ENCODE assay signal across 14 cellular contexts in genomic region chr5:78003914-78004313, GRCh38.
DNase-seq lines count a peak whose midpoint lies in the region; ATAC-seq and TF ChIP-seq lines count a peak whose summit lies in the region.
"Had no signal": no experiment of that assay in that cellular context is flagged by ENCODE, and none has a peak within 500 bp of the region (broad histone marks: within the 10 kb centered on the region; RNA-seq: fewer than 3 reads in every experiment).

No MANE protein-coding gene starts in this region.

- H3K36me3 Mint-ChIP-seq in neural progenitor cell: peaks cover 11% of the 10 kb centered on the region
- peaks cover 11% of the 10 kb centered on the region for H3K36me3 Mint-ChIP-seq in activated naive CD4-positive, alpha-beta T cell treated with anti-CD3 and anti-CD28 coated beads for 36 hours (ENCODE audit: low read depth)

- intact Hi-C loops in activated naive CD4-positive, alpha-beta T cell treated with anti-CD3 and anti-CD28 coated beads for 36 hours (cut with micrococcal nuclease): no loop called here

- peaks cover 5% of the 10 kb centered on the region for H3K27me3 Mint-ChIP-seq in neural progenitor cell (ENCODE audit: insufficient read depth, low read depth)
- no peaks in the 10 kb centered on the region for H3K27me3 Mint-ChIP-seq in activated naive CD4-positive, alpha-beta T cell treated with anti-CD3 and anti-CD28 coated beads for 36 hours (ENCODE audit: low read depth)

- H3K27me3 ChIP-seq in neural progenitor cell: no peaks in the 10 kb centered on the region
- H3K27me3 ChIP-seq: body of pancreas, foreskin keratinocyte, thyroid gland had no signal

- peaks cover 48% of the 10 kb centered on the region for H3K4me1 Mint-ChIP-seq in neural progenitor cell
- H3K4me1 Mint-ChIP-seq in activated naive CD4-positive, alpha-beta T cell treated with anti-CD3 and anti-CD28 coated beads for 36 hours (ENCODE audit: low read depth): no peaks in the 10 kb centered on the region

- H3K4me3 ChIP-seq in neural progenitor cell: peak overlapping the region; percentile 25
- H3K4me3 ChIP-seq: body of pancreas, thyroid gland had no signal

- H3K27ac Mint-ChIP-seq in neural progenitor cell: peak overlapping the region; percentile 4
- H3K27ac Mint-ChIP-seq in activated naive CD4-positive, alpha-beta T cell treated with anti-CD3 and anti-CD28 coated beads for 36 hours: no peak overlapping the region
- H3K27ac Mint-ChIP-seq: activated CD8-positive, alpha-beta T cell treated with anti-CD3 and anti-CD28 coated beads, Interleukin-2, amount 10 ng/mL, durations not matched to agents 7 days and 5 days had no signal

- no peak for ATAC-seq in GM21423 (IDR thresholded peaks at IDR 0.05; ENCODE audit: unreplicated experiment)
- ATAC-seq: activated CD8-positive, alpha-beta T cell treated with anti-CD3 and anti-CD28 coated beads, Interleukin-2, amount 10 ng/mL, durations not matched to agents 7 days and 5 days; body of pancreas; foreskin keratinocyte had no signal

- peaks cover 38% of the 10 kb centered on the region for H4K20me1 ChIP-seq in neural progenitor cell (ENCODE audit: low read depth)

- peak overlapping the region; percentile 65 for H3K4me2 ChIP-seq in neural progenitor cell

- H3K4me1 ChIP-seq in neural progenitor cell: peaks cover 73% of the 10 kb centered on the region
- H3K4me1 ChIP-seq: foreskin keratinocyte, parathyroid adenoma, thyroid gland had no signal

- no peak overlapping the region for H2AFZ ChIP-seq in neural progenitor cell (replicated peaks)
- H2AFZ ChIP-seq: parathyroid adenoma had no signal

- peak overlapping the region; percentile 46 for H3K4me3 Mint-ChIP-seq in neural progenitor cell
- no peak overlapping the region for H3K4me3 Mint-ChIP-seq in activated naive CD4-positive, alpha-beta T cell treated with anti-CD3 and anti-CD28 coated beads for 36 hours
- H3K4me3 Mint-ChIP-seq: activated CD8-positive, alpha-beta T cell treated with anti-CD3 and anti-CD28 coated beads, Interleukin-2, amount 10 ng/mL, durations not matched to agents 7 days and 5 days had no signal

- no peaks in the 10 kb centered on the region for H3K36me3 ChIP-seq in neural progenitor cell

- H3K9me3 ChIP-seq in neural progenitor cell (ENCODE audit: low read depth): no peaks in the 10 kb centered on the region
- H3K9me3 ChIP-seq: body of pancreas, thyroid gland had no signal

- peaks cover 3% of the 10 kb centered on the region for H3K9me3 Mint-ChIP-seq in neural progenitor cell
- no peaks in the 10 kb centered on the region for H3K9me3 Mint-ChIP-seq in activated naive CD4-positive, alpha-beta T cell treated with anti-CD3 and anti-CD28 coated beads for 36 hours

- peak overlapping the region; percentile 8 for H3K27ac ChIP-seq in neural progenitor cell
- H3K27ac ChIP-seq: body of pancreas, foreskin keratinocyte, parathyroid adenoma, thyroid gland had no signal

- TF ChIP-seq CTCF in neural progenitor cell (IDR thresholded peaks at IDR 0.05): no peak

- H3F3A ChIP-seq in neural progenitor cell (ENCODE audit: low read depth): peaks cover 57% of the 10 kb centered on the region

- H3K9ac ChIP-seq in neural progenitor cell: no peak overlapping the region
- H3K9ac ChIP-seq: parathyroid adenoma had no signal

- DNase-seq in DMS53 (lab: John Stamatoyannopoulos, UW) (peak; percentile 13), DMS53 treated with DMSO at 0.1 percent for 48 hours (lab: John Stamatoyannopoulos, UW; ENCODE audit: unreplicated experiment) (no peak), NCI-H146 treated with DMSO at 0.1 percent for 48 hours (lab: John Stamatoyannopoulos, UW; ENCODE audit: unreplicated experiment) (peak; percentile 19), SHP77 treated with DMSO at 0.1 percent for 48 hours (lab: John Stamatoyannopoulos, UW) (peak; percentile 85), neural progenitor cell (ENCODE audit: low spot score) (peak; percentile 72), activated gamma-delta T cell (lab: John Stamatoyannopoulos, UW) (no peak)
- no peak for DNase-seq in activated naive CD4-positive, alpha-beta T cell treated with anti-CD3 and anti-CD28 coated beads for 36 hours
- DNase-seq: activated CD8-positive, alpha-beta T cell treated with anti-CD3 and anti-CD28 coated beads, Interleukin-2, amount 10 ng/mL, durations not matched to agents 7 days and 5 days; body of pancreas; foreskin keratinocyte; Right ventricle myocardium superior; thyroid gland had no signal

- H3K79me2 ChIP-seq in neural progenitor cell (ENCODE audit: low read depth): no peaks in the 10 kb centered on the region
- H3K79me2 ChIP-seq: parathyroid adenoma had no signal

- CTCF ChIA-PET in activated naive CD4-positive, alpha-beta T cell treated with anti-CD3 and anti-CD28 coated beads for 36 hours (lab: Charles Lee): no interaction called here

Comparison
In these comparisons a context has a peak if more than half of its experiments do, and no peak if none do; other contexts are left out.
1. DNase-seq: peak in DMS53 (single experiment), NCI-H146 treated with DMSO at 0.1 percent for 48 hours (single experiment), SHP77 treated with DMSO at 0.1 percent for 48 hours (single experiment) and neural progenitor cell (single experiment); none in DMS53 treated with DMSO at 0.1 percent for 48 hours (single experiment), activated gamma-delta T cell (single experiment) and activated naive CD4-positive, alpha-beta T cell treated with anti-CD3 and anti-CD28 coated beads for 36 hours (single experiment).